In genomic region chr15:92901053-92901761, GRCh38 we compare ENCODE assay signal across 8 cellular contexts. TPM values are rescaled to one million over a fixed set of nuclear protein-coding genes. Genes with fewer than 3 reads are reported as not detected.
DNase-seq lines count a peak whose midpoint lies in the region; ATAC-seq, FAIRE-seq and TF ChIP-seq lines count a peak whose summit lies in the region.

No MANE protein-coding gene starts in this region.

- H3K9me3 Mint-ChIP-seq in progenitor cell of endocrine pancreas (ENCODE audit: low read depth) = peaks cover 8% of the 10 kb centered on the region

- H3K27me3 ChIP-seq in RWPE2 (ENCODE audit: insufficient read depth, poor library complexity, severe bottlenecking) (no peaks in the 10 kb centered on the region), esophagus muscularis mucosa (no peaks in the 10 kb centered on the region)

- peaks cover 28% of the 10 kb centered on the region for H3K4me1 Mint-ChIP-seq in progenitor cell of endocrine pancreas (ENCODE audit: low read depth)

- peaks cover 34% of the 10 kb centered on the region for H3K36me3 Mint-ChIP-seq in progenitor cell of endocrine pancreas (ENCODE audit: insufficient read depth)

- TF ChIP-seq CTCF in RWPE2 (IDR thresholded peaks at IDR 0.05; ENCODE audit: poor library complexity, severe bottlenecking) = no peak
- TF ChIP-seq CTCF in esophagus muscularis mucosa (IDR thresholded peaks at IDR 0.05) = no peak
- TF ChIP-seq CTCF in progenitor cell of endocrine pancreas (IDR thresholded peaks at IDR 0.05; ENCODE audit: unreplicated experiment) = no peak

- H3K9me3 ChIP-seq in RWPE2 (ENCODE audit: severe bottlenecking) = no peaks in the 10 kb centered on the region
- H3K9me3 ChIP-seq in esophagus muscularis mucosa = no peaks in the 10 kb centered on the region

- DNase-seq in DMS53 (lab: John Stamatoyannopoulos, UW) = peak; percentile 30
- no peak for DNase-seq in DMS53 treated with DMSO at 0.1 percent for 48 hours (lab: John Stamatoyannopoulos, UW; ENCODE audit: unreplicated experiment)
- no peak for DNase-seq in RWPE2 (ENCODE audit: low spot score)
- no peak for DNase-seq in esophagus muscularis mucosa (ENCODE audit: extremely low spot score)
- DNase-seq in progenitor cell of endocrine pancreas (ENCODE audit: low spot score, unreplicated experiment) = no peak
- DNase-seq in frontal cortex (ENCODE audit: low spot score in 2 of 2) = no peak
- no peak for DNase-seq in activated CD4-positive, alpha-beta T cell treated with anti-CD3 and anti-CD28 coated beads, Interleukin-2, amount 50 U/mL, for 48 hours

- H3K4me3 ChIP-seq in RWPE2 (ENCODE audit: severe bottlenecking) (peak overlapping the region; percentile 73), esophagus muscularis mucosa (peak overlapping the region; percentile 50 to 71 (median 66))

- TF ChIP-seq EP300 in esophagus muscularis mucosa (IDR thresholded peaks at IDR 0.05) = no peak

- under 1% methylated on average over 9 of the region's 9 CpGs for WGBS in esophagus muscularis mucosa

- H3K27ac ChIP-seq in RWPE2 (ENCODE audit: poor library complexity, severe bottlenecking) (peak overlapping the region; percentile 91), esophagus muscularis mucosa (replicated peaks in 1 of 4) (peak overlapping the region; percentile 89 to 98 (median 94))

- ATAC-seq in RWPE2 (ENCODE audit: low read depth) (no peak), HG02588 (IDR thresholded peaks at IDR 0.05; ENCODE audit: unreplicated experiment) (no peak)

- H3K27ac Mint-ChIP-seq in progenitor cell of endocrine pancreas = peak overlapping the region; percentile 100

- no peak for FAIRE-seq in frontal cortex (lab: Jason Lieb, UNC)

- H3K36me3 ChIP-seq in RWPE2 (ENCODE audit: low read depth) = peaks cover 84% of the 10 kb centered on the region
- H3K36me3 ChIP-seq in esophagus muscularis mucosa = peaks cover 0 to 15% (median 9%) of the 10 kb centered on the region in 4 donors

- peaks cover 24% of the 10 kb centered on the region for H3K4me1 ChIP-seq in RWPE2 (ENCODE audit: insufficient read depth, poor library complexity, severe bottlenecking)
- peaks cover 34 to 73% (median 58%) of the 10 kb centered on the region in 4 donors for H3K4me1 ChIP-seq in esophagus muscularis mucosa

- TF ChIP-seq POLR2A in esophagus muscularis mucosa (IDR thresholded peaks at IDR 0.05; ENCODE audit: low read depth) = no peak

- intact Hi-C loops in esophagus muscularis mucosa (cut with DNase I) = no loop called here

- H3K4me3 Mint-ChIP-seq in progenitor cell of endocrine pancreas (ENCODE audit: low read depth) = peak overlapping the region; percentile 98

- H3K27me3 Mint-ChIP-seq in progenitor cell of endocrine pancreas = no peaks in the 10 kb centered on the region

RNA-seq across cellular contexts. Expression of gene CHD2, which starts 1.1 kb away (rescaled TPM):
- total RNA-seq in esophagus muscularis mucosa (10 to 100 TPM; 54.3 to 86.0 (median 62.8) TPM), progenitor cell of endocrine pancreas (145 and 159 TPM in 2 replicates), frontal cortex (108 TPM)
